Comparison of ENCODE assay signal across 20 cellular contexts in genomic region chr9:121855476-121855875, GRCh38.
DNase-seq lines count a peak whose midpoint lies in the region; FAIRE-seq and TF ChIP-seq lines count a peak whose summit lies in the region.
"Had no signal": no experiment of that assay in that cellular context is flagged by ENCODE, and none has a peak within 500 bp of the region (broad histone marks: within the 10 kb centered on the region; RNA-seq: fewer than 3 reads in every experiment).

No MANE protein-coding gene starts in this region.

- no peaks in the 10 kb centered on the region for H3K27me3 ChIP-seq in bronchial epithelial cell (ENCODE audit: control insufficient read depth, insufficient read depth, low read length)
- H3K27me3 ChIP-seq in sigmoid colon, result no peaks in the 10 kb centered on the region
- H3K27me3 ChIP-seq: BLaER1 had no signal

- H3K4me3 ChIP-seq in bronchial epithelial cell (ENCODE audit: low read depth, low read length) (no peak overlapping the region), coronary artery (no peak overlapping the region), sigmoid colon (no peak overlapping the region)
- H3K4me3 ChIP-seq: BLaER1, GM23248 had no signal

- H3K27ac ChIP-seq in coronary artery (no peak overlapping the region), sigmoid colon (no peak overlapping the region)
- H3K27ac ChIP-seq: BLaER1, C4-2B, GM23248 had no signal

- TF ChIP-seq POLR2A in sigmoid colon (IDR thresholded peaks at IDR 0.05), result no peak
- no peak for TF ChIP-seq POLR2A in GM12892 (IDR thresholded peaks at IDR 0.05; ENCODE audit: low read depth, low read length)

- TF ChIP-seq CTCF in bronchial epithelial cell (IDR thresholded peaks at IDR 0.05; ENCODE audit: insufficient read depth, low read length, severe bottlenecking) (no peak), coronary artery (IDR thresholded peaks at IDR 0.05) (no peak), sigmoid colon (IDR thresholded peaks at IDR 0.05) (no peak)

- FAIRE-seq in bronchial epithelial cell (lab: Jason Lieb, UNC) (peak; percentile 58), GM12892 (lab: Jason Lieb, UNC) (no peak)
- FAIRE-seq: G401.6, GM19239, H1 had no signal

- no peaks in the 10 kb centered on the region for H3K4me1 ChIP-seq in sigmoid colon
- H3K4me1 ChIP-seq: Caco-2 had no signal

- H3K36me3 ChIP-seq in bronchial epithelial cell (ENCODE audit: control insufficient read depth, insufficient read depth, low read length), result peaks cover 14% of the 10 kb centered on the region
- peaks cover 0 to 21% (median 0%) of the 10 kb centered on the region in 4 donors for H3K36me3 ChIP-seq in sigmoid colon
- H3K36me3 ChIP-seq: BLaER1 had no signal

- TF ChIP-seq EP300 in sigmoid colon (IDR thresholded peaks at IDR 0.05), result no peak

- intact Hi-C loops in sigmoid colon (cut with DNase I), result no loop called here

- WGBS in sigmoid colon, 2 donors, result 79 to 81% methylated on average over 5 of the region's 5 CpGs

- DNase-seq in bronchial epithelial cell (ENCODE audit: low read depth), result no peak
- peak; percentile 61 for DNase-seq in coronary artery (ENCODE audit: low spot score)
- peak; percentile 47 for DNase-seq in mesenteric fat pad (ENCODE audit: low spot score)
- peak; percentile 42 for DNase-seq in sigmoid colon
- DNase-seq in epidermal melanocyte (ENCODE audit: insufficient read length, low spot score), result no peak
- DNase-seq in GM12892 (ENCODE audit: insufficient read length), result no peak
- no peak for DNase-seq in HPDE6-E6E7 (ENCODE audit: extremely low spot score)
- DNase-seq: Caco-2; CD4-positive, CD25-positive, alpha-beta regulatory T cell; CD8-positive, alpha-beta T cell; DMS153; DND-41; GM23248; H7; HCEC 1CT had no signal

- no peaks in the 10 kb centered on the region for H3K9me3 ChIP-seq in sigmoid colon
- H3K9me3 ChIP-seq: BLaER1, Caco-2 had no signal

Comparison
In these comparisons a context has a peak if more than half of its experiments do, and no peak if none do; other contexts are left out.
1. DNase-seq: peak in coronary artery (single experiment), mesenteric fat pad (single experiment) and sigmoid colon (single experiment); none in bronchial epithelial cell (single experiment), epidermal melanocyte (single experiment), GM12892 (single experiment) and HPDE6-E6E7 (single experiment).